ENCODE assay signal across 16 cellular contexts in the genomic region with DNA sequence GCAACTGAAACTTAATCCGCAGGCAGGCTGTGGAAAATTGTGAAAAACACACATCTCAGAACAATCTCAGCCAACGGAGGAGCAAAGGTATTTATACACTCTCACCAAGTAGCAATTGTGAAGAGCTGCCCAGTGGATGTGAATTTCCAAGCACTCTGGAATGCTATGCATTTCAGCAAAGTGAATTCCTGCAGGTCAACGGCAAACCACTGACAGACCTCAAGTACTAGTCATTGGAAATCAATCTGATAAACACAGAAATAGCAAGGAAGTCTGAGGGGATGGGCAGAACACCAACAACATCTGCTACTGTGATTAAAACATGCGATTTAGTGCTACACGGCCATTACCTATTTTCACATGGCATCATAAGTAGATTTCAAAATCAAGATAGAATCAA.
DNase-seq lines count a peak whose midpoint lies in the region; ATAC-seq, FAIRE-seq and TF ChIP-seq lines count a peak whose summit lies in the region.
"Had no signal": no experiment of that assay in that cellular context is flagged by ENCODE, and none has a peak within 500 bp of the region (broad histone marks: within the 10 kb centered on the region; RNA-seq: fewer than 3 reads in every experiment).

No MANE protein-coding gene starts in this region.

- H3K27me3 ChIP-seq in H1 (replicated peaks in 1 of 4; ENCODE audit: control insufficient read depth in 3 of 4, extremely low read depth in 1 of 4, insufficient read depth in 3 of 4, low read length in 3 of 4) (no peaks in the 10 kb centered on the region), mesenchymal stem cell (ENCODE audit: control insufficient read depth in 1 of 2, insufficient read depth in 1 of 2, low read length in 2 of 2) (no peaks in the 10 kb centered on the region)
- H3K27me3 ChIP-seq: hepatocyte had no signal

- no peak overlapping the region; a peak in 1 of 7 replicates for H3K9ac ChIP-seq in H1 (replicated peaks in 1 of 4; ENCODE audit: extremely low read depth in 1 of 4, low read depth in 3 of 4, low read length in 3 of 4)
- H3K9ac ChIP-seq in mesenchymal stem cell (ENCODE audit: low read length) = no peak overlapping the region

- H3K36me3 ChIP-seq in H1 (ENCODE audit: control insufficient read depth in 2 of 4, insufficient read depth in 4 of 4, low read length in 3 of 4) (no peaks in the 10 kb centered on the region), mesenchymal stem cell (ENCODE audit: control insufficient read depth in 1 of 2, insufficient read depth in 2 of 2, low read depth in 1 of 2, low read length in 2 of 2) (no peaks in the 10 kb centered on the region)

- H3K4me3 Mint-ChIP-seq in activated naive CD8-positive, alpha-beta T cell treated with anti-CD3 and anti-CD28 coated beads for 36 hours = no peak overlapping the region
- H3K4me3 Mint-ChIP-seq: activated CD8-positive, alpha-beta memory T cell treated with anti-CD3 and anti-CD28 coated beads, Interleukin-2, amount 10 ng/mL, durations not matched to agents 7 days and 5 days; CD4-positive, alpha-beta memory T cell; natural killer cell; T-helper 1 cell treated with Interleukin-12 subunit alpha and Interleukin-12 subunit beta and Interleukin-4 antibody, amounts not matched to agents 30 μg/mL and 1 μg/mL, for 36 hours had no signal

- POLR2A ChIA-PET in H1 (lab: Charles Lee; ENCODE audit: partially characterized antibody) = no interaction called here

- H3K4me1 Mint-ChIP-seq in activated naive CD8-positive, alpha-beta T cell treated with anti-CD3 and anti-CD28 coated beads for 36 hours = no peaks in the 10 kb centered on the region
- H3K4me1 Mint-ChIP-seq: activated CD8-positive, alpha-beta memory T cell treated with anti-CD3 and anti-CD28 coated beads, Interleukin-2, amount 10 ng/mL, durations not matched to agents 7 days and 5 days; CD4-positive, alpha-beta memory T cell; natural killer cell had no signal

- H3K18ac ChIP-seq in H1 (ENCODE audit: extremely low read depth, low read length) = no peak overlapping the region
- no peak overlapping the region for H3K18ac ChIP-seq in mesenchymal stem cell (ENCODE audit: low read depth in 1 of 2, low read length in 2 of 2)

- H3K56ac ChIP-seq in H1 (replicated peaks; ENCODE audit: insufficient read length, low read depth, low read length) = no peak overlapping the region

- H3K4ac ChIP-seq in H1 (replicated peaks; ENCODE audit: insufficient read length, low read depth, low read length) (no peak overlapping the region), mesenchymal stem cell (ENCODE audit: low read depth in 1 of 2, low read length in 2 of 2) (no peak overlapping the region)

- H2BK15ac ChIP-seq in H1 (ENCODE audit: low read length) (no peak overlapping the region), mesenchymal stem cell (ENCODE audit: low read depth, poor library complexity, severe bottlenecking) (no peak overlapping the region)

- H3K23me2 ChIP-seq in H1 (ENCODE audit: low read depth, low read length) = no peaks in the 10 kb centered on the region

- peak overlapping the region; percentile 32; the same call in 1 of the 2 replicates for H3K27ac ChIP-seq in H1 (ENCODE audit: low read depth, low read length)
- peak overlapping the region; percentile 91 for H3K27ac ChIP-seq in mesenchymal stem cell (ENCODE audit: low read length, poor library complexity, severe bottlenecking)
- H3K27ac ChIP-seq: hepatocyte had no signal

- FAIRE-seq in H1 (lab: Jason Lieb, UNC) = peak; percentile 87

- TF ChIP-seq POLR2A in H1 (IDR thresholded peaks at IDR 0.05; ENCODE audit: control extremely low read depth in 1 of 2, low read depth in 2 of 2, low read length in 2 of 2) = no peak

- ATAC-seq in GM21528 (IDR thresholded peaks at IDR 0.05; ENCODE audit: low FRiP score, unreplicated experiment) = no peak
- ATAC-seq: activated CD8-positive, alpha-beta memory T cell treated with anti-CD3 and anti-CD28 coated beads, Interleukin-2, amount 10 ng/mL, durations not matched to agents 7 days and 5 days; natural killer cell had no signal

- no peak overlapping the region for H2BK20ac ChIP-seq in H1 (ENCODE audit: low read length)

- H3K4me2 ChIP-seq in H1 (ENCODE audit: insufficient read depth in 1 of 2, low read depth in 2 of 2, low read length in 2 of 2) (peak overlapping the region; percentile 36 to 41; a peak in 3 of 4 replicates), mesenchymal stem cell (ENCODE audit: low read length, poor library complexity, severe bottlenecking) (no peak overlapping the region)
- H3K4me2 ChIP-seq: hepatocyte had no signal

- H3K27ac Mint-ChIP-seq in activated naive CD8-positive, alpha-beta T cell treated with anti-CD3 and anti-CD28 coated beads for 36 hours = no peak overlapping the region
- H3K27ac Mint-ChIP-seq: activated CD8-positive, alpha-beta memory T cell treated with anti-CD3 and anti-CD28 coated beads, Interleukin-2, amount 10 ng/mL, durations not matched to agents 7 days and 5 days; CD4-positive, alpha-beta memory T cell; natural killer cell; T-helper 1 cell treated with Interleukin-12 subunit alpha and Interleukin-12 subunit beta and Interleukin-4 antibody, amounts not matched to agents 30 μg/mL and 1 μg/mL, for 36 hours had no signal

- H3K4me1 ChIP-seq in H1 (replicated peaks in 1 of 4; ENCODE audit: control insufficient read depth in 3 of 4, insufficient read depth in 4 of 4, low read length in 3 of 4) = peaks cover 0 to 5% (median 3%) of the 10 kb centered on the region in 4 experiments; a peak in 3 of 7 replicates
- peaks cover 6% of the 10 kb centered on the region for H3K4me1 ChIP-seq in mesenchymal stem cell (ENCODE audit: control insufficient read depth, insufficient read depth, low read depth, low read length)

- no peak for TF ChIP-seq EP300 in H1 (IDR thresholded peaks at IDR 0.05; ENCODE audit: borderline replicate concordance in 1 of 2, low read depth in 2 of 2, low read length in 2 of 2)

- H2BK120ac ChIP-seq in H1 (replicated peaks; ENCODE audit: low read depth, low read length) = no peak overlapping the region
- H2BK120ac ChIP-seq in mesenchymal stem cell (ENCODE audit: low read depth, low read length) = no peak overlapping the region

- no peaks in the 10 kb centered on the region for H4K20me1 ChIP-seq in H1 (replicated peaks in 1 of 2; ENCODE audit: control insufficient read depth in 1 of 2, insufficient read depth in 2 of 2, low read length in 2 of 2)

- H2AK5ac ChIP-seq in H1 (ENCODE audit: low read depth, low read length) (no peak overlapping the region), mesenchymal stem cell (ENCODE audit: low read length, severe bottlenecking) (no peak overlapping the region)

- H4K8ac ChIP-seq in H1 (ENCODE audit: extremely low read depth, insufficient read depth, low read length) = no peak overlapping the region
- H4K8ac ChIP-seq in mesenchymal stem cell (ENCODE audit: low read length) = no peak overlapping the region

- H4K5ac ChIP-seq in H1 (ENCODE audit: insufficient read length, low read depth, low read length) = no peak overlapping the region

- peaks cover 14% of the 10 kb centered on the region for H3K9me3 Mint-ChIP-seq in activated naive CD8-positive, alpha-beta T cell treated with anti-CD3 and anti-CD28 coated beads for 36 hours

- H4K91ac ChIP-seq in H1 (replicated peaks; ENCODE audit: insufficient read length, low read length) (no peak overlapping the region), mesenchymal stem cell (ENCODE audit: low read length) (no peak overlapping the region)

- H3K4me3 ChIP-seq in H1 (ENCODE audit: extremely low read depth in 1 of 4, insufficient read depth in 2 of 4, low read depth in 3 of 4, low read length in 4 of 4) (no peak overlapping the region), mesenchymal stem cell (ENCODE audit: insufficient read depth in 1 of 2, low read depth in 1 of 2, low read length in 2 of 2) (no peak overlapping the region)
- H3K4me3 ChIP-seq: hepatocyte had no signal

- H3K79me2 ChIP-seq in H1 (ENCODE audit: control insufficient read depth in 1 of 2, insufficient read depth in 2 of 2, low read length in 2 of 2) = no peaks in the 10 kb centered on the region
- H3K79me2 ChIP-seq: hepatocyte had no signal

- no peaks in the 10 kb centered on the region for H3K36me3 Mint-ChIP-seq in activated naive CD8-positive, alpha-beta T cell treated with anti-CD3 and anti-CD28 coated beads for 36 hours
- H3K36me3 Mint-ChIP-seq: activated CD8-positive, alpha-beta memory T cell treated with anti-CD3 and anti-CD28 coated beads, Interleukin-2, amount 10 ng/mL, durations not matched to agents 7 days and 5 days; CD4-positive, alpha-beta memory T cell; natural killer cell had no signal

- no peaks in the 10 kb centered on the region for H3K9me3 ChIP-seq in H1 (ENCODE audit: insufficient read depth in 2 of 2, low read depth in 1 of 2, low read length in 1 of 2)
- peaks cover 7% of the 10 kb centered on the region for H3K9me3 ChIP-seq in mesenchymal stem cell (ENCODE audit: control insufficient read depth, low read length)

- no peak for TF ChIP-seq RAD21 in H1 (IDR thresholded peaks at IDR 0.05 in 1 of 2, conservative IDR thresholded peaks at IDR 0.05 in 1 of 2; ENCODE audit: low read depth in 2 of 2, low read length in 2 of 2)

- H3K27me3 Mint-ChIP-seq in activated naive CD8-positive, alpha-beta T cell treated with anti-CD3 and anti-CD28 coated beads for 36 hours = no peaks in the 10 kb centered on the region
- H3K27me3 Mint-ChIP-seq: activated CD8-positive, alpha-beta memory T cell treated with anti-CD3 and anti-CD28 coated beads, Interleukin-2, amount 10 ng/mL, durations not matched to agents 7 days and 5 days; CD4-positive, alpha-beta memory T cell had no signal

- 43% methylated on average over 5 of the region's 5 CpGs; no CpG with 5 or more reads in 1 of the 2 experiments for WGBS in H1 (ENCODE audit: extremely low coverage in 1 of 2, insufficient coverage in 1 of 2, insufficient read length in 1 of 2, insufficient replicate concordance in 2 of 2, low coverage in 1 of 2, low lambda C conversion rate in 2 of 2, missing lambda C conversion rate in 1 of 2), 2 experiments
- WGBS in mesenchymal stem cell = 0% methylated on average over 3 of the region's 5 CpGs

- H3K23ac ChIP-seq in H1 (ENCODE audit: insufficient read length) = no peak overlapping the region
- H3K23ac ChIP-seq in mesenchymal stem cell (ENCODE audit: low read length in 2 of 2) = no peak overlapping the region

- no peak overlapping the region for H2BK5ac ChIP-seq in H1 (ENCODE audit: low read depth, low read length)
- H2BK5ac ChIP-seq in mesenchymal stem cell (ENCODE audit: low read depth, low read length, poor library complexity, severe bottlenecking) = no peak overlapping the region

- no peak for TF ChIP-seq CTCF in H1 (IDR thresholded peaks at IDR 0.05; ENCODE audit: control extremely low read depth in 1 of 3, insufficient read depth in 1 of 3, low read depth in 1 of 3, low read length in 3 of 3)

- H3K14ac ChIP-seq in H1 (ENCODE audit: insufficient read length) (no peak overlapping the region), mesenchymal stem cell (ENCODE audit: low read length in 2 of 2) (no peak overlapping the region)

- H3K79me1 ChIP-seq in H1 (ENCODE audit: low read depth, low read length) (no peaks in the 10 kb centered on the region), mesenchymal stem cell (replicated peaks; ENCODE audit: low read length, poor library complexity, severe bottlenecking) (no peaks in the 10 kb centered on the region)

- CTCF ChIA-PET in H1 (lab: Charles Lee; ENCODE audit: partially characterized antibody) = no interaction called here

- DNase-seq in AG20443 (ENCODE audit: low spot score) (peak; percentile 20), NCI-H226 (peak; percentile 97), H1 (ENCODE audit: low read depth in 1 of 2, low spot score in 2 of 2) (peak in 1 of 2 experiments; percentile 38), mesenchymal stem cell (peak; percentile 88), ecto neural progenitor cell (ENCODE audit: low spot score) (no peak), NCI-H69 (lab: John Stamatoyannopoulos, UW) (no peak)
- DNase-seq in activated naive CD8-positive, alpha-beta T cell treated with anti-CD3 and anti-CD28 coated beads for 36 hours = no peak
- DNase-seq: activated CD8-positive, alpha-beta memory T cell treated with anti-CD3 and anti-CD28 coated beads, Interleukin-2, amount 10 ng/mL, durations not matched to agents 7 days and 5 days; CD4-positive, alpha-beta memory T cell; Karpas-422; natural killer cell; NCI-H526; substantia nigra had no signal

- H2BK12ac ChIP-seq in H1 (ENCODE audit: low read depth, low read length) (peak overlapping the region; percentile 10; the same call in 1 of the 2 replicates), mesenchymal stem cell (ENCODE audit: low read length in 2 of 2) (peak overlapping the region in 1 of 2 experiments; percentile 18)

- peak overlapping the region; percentile 36; the same call in 1 of the 2 replicates for H2AFZ ChIP-seq in H1 (ENCODE audit: low read length)
- H2AFZ ChIP-seq in mesenchymal stem cell (ENCODE audit: low read depth, low read length) = no peak overlapping the region
- H2AFZ ChIP-seq: hepatocyte had no signal

Comparison
In these comparisons a context has a peak if more than half of its experiments do, and no peak if none do; other contexts are left out.
1. DNase-seq: peak in AG20443 (single experiment), NCI-H226 (single experiment) and mesenchymal stem cell (single experiment); none in ecto neural progenitor cell (single experiment), activated naive CD8-positive, alpha-beta T cell treated with anti-CD3 and anti-CD28 coated beads for 36 hours (single experiment) and NCI-H69 (single experiment).